11 cellular contexts compared by ENCODE assay signal in the genomic region with DNA sequence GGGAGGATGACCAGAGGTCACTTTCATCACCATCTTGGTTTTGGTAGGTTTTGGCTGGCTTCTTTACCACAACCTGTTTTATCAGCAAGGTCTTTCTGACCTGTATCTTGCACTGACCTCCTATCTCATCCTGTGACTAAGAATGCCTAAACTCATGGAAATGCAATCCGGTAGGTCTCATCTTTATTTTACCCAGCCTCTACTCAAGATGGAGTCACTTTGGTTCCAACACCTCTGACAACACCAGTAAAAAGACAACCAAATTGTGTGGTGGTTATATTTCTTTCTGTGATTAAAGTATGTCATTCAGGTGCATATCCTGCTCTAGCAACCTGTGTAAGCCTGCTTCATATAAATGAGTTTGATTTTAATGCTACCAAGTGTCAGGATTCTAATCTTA.
"Had no signal": no experiment of that assay in that cellular context is flagged by ENCODE, and none has a peak within 500 bp of the region (broad histone marks: within the 10 kb centered on the region; RNA-seq: fewer than 3 reads in every experiment).

No MANE protein-coding gene starts in this region.

- H3K36me3 ChIP-seq: HAP-1 had no signal

- H3K4me2 ChIP-seq: GM23338 had no signal

- H3K9me3 Mint-ChIP-seq: GM23338, H9 had no signal

- H3K4me3 ChIP-seq: GM23248, GM23338, HAP-1 had no signal

- H3K4me1 ChIP-seq: HAP-1 had no signal

- H3K4me1 Mint-ChIP-seq: GM23338, H9 had no signal

- DNase-seq: GM23248, GOT3, H7, H9, HCEC 1CT, HFFc6 had no signal

- H2AFZ ChIP-seq: GM23248, GM23338 had no signal

- H3K9ac ChIP-seq: GM23248 had no signal

- ATAC-seq: GM23338, HCT116 had no signal

- H3K4me3 Mint-ChIP-seq: GM23338, H9, HFFc6 had no signal

- FAIRE-seq: H1, H54 had no signal

- H3K27ac Mint-ChIP-seq: GM23338, H9, HFFc6 had no signal

- H3K27ac ChIP-seq: GM23248 had no signal

- H3K9me3 ChIP-seq: HAP-1 had no signal
